ENCODE assay signal across 14 cellular contexts in the genomic region with DNA sequence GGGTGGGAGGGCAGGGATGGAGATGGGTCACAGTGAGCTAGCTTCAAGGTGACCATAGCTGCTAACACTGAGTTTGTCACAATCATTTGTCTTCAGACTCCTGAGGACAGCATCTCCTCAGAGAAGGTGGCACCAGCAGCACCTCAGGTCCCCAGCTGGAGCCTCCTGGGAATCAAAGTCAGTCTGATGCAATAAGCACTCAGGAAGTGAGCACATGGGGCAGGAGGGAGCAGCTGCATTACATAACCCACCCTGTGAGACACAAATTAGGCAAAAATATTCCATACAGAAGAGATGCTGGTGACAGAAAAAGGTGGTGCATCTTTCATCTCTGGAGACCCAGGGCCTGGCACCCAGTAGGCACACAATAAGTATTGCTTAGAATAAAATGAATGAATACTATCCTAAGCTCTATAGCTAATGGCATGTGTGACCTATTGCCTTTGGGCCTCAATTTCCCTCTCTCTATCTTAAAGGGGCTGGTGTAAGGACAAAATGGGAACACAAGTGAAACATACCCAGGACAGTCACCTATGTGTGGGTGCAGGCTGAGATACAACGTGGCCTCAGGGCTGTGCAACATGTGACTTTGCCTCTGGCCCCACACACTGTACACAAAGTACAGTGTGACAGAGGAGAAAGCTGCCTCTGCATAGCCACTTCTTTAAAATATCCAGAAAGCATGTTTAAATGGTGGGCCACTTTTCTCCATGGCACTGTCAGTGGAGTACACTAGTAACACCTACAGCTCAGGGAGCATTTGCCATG. TPM values are rescaled to one million over a fixed set of nuclear protein-coding genes. Genes with fewer than 3 reads are reported as not detected.
A peak's percentile ranks its signal among the peaks of the same experiment; 100 is the strongest.
DNase-seq lines count a peak whose midpoint lies in the region; ATAC-seq and TF ChIP-seq lines count a peak whose summit lies in the region.
"Had no signal": no experiment of that assay in that cellular context is flagged by ENCODE, and none has a peak within 500 bp of the region (broad histone marks: within the 10 kb centered on the region; RNA-seq: fewer than 3 reads in every experiment).

No MANE protein-coding gene starts in this region.

- H3K9me3 ChIP-seq in A673 (ENCODE audit: low read depth, low read length, poor library complexity, severe bottlenecking) = no peaks in the 10 kb centered on the region
- H3K9me3 ChIP-seq in tibial nerve = no peaks in the 10 kb centered on the region
- H3K9me3 ChIP-seq: prostate gland, SK-N-SH had no signal

- intact Hi-C loops in A673 (cut with micrococcal nuclease; ENCODE audit: unreplicated experiment) = no loop called here

- TF ChIP-seq POLR2A in tibial nerve (IDR thresholded peaks at IDR 0.05) = no peak

- 44 to 68% methylated on average over 1 of the region's 1 CpG for WGBS in tibial nerve, 2 donors

- POLR2A ChIA-PET in A673 (lab: Charles Lee; ENCODE audit: low non-redundant PET) = interaction anchor here (0.6 kb wide), 1 partner anchor 793 kb away, joined by 4 read pairs; no protein-coding TSS in a partner anchor

- H3K4me1 Mint-ChIP-seq in chondrocyte (ENCODE audit: low read depth) = no peaks in the 10 kb centered on the region
- H3K4me1 Mint-ChIP-seq: brain had no signal

- TF ChIP-seq CTCF in A673 (conservative IDR thresholded peaks at IDR 0.05; ENCODE audit: low read depth, low read length) (no peak), choroid plexus epithelial cell (conservative IDR thresholded peaks at IDR 0.05; ENCODE audit: low read depth, low read length) (no peak), chondrocyte (IDR thresholded peaks at IDR 0.05) (no peak), tibial nerve (IDR thresholded peaks at IDR 0.05) (no peak)

- ATAC-seq in GM18907 (IDR thresholded peaks at IDR 0.05; ENCODE audit: unreplicated experiment) = peak; percentile 34

- H3K27ac Mint-ChIP-seq in chondrocyte (ENCODE audit: unreplicated experiment) = no peak overlapping the region
- H3K27ac Mint-ChIP-seq: brain; CD4-positive, alpha-beta T cell had no signal

- BruUV-seq in A673 (replicated peaks; lab: Mats Ljungman, UMichigan) = no TSS peak

- CTCF ChIA-PET in A673 (lab: Charles Lee) = no interaction called here

- H3K36me3 ChIP-seq in A673 (ENCODE audit: insufficient read depth, low read length, poor library complexity, severe bottlenecking) = no peaks in the 10 kb centered on the region
- H3K36me3 ChIP-seq in tibial nerve = no peaks in the 10 kb centered on the region
- H3K36me3 ChIP-seq: prostate gland had no signal

- H3K4me3 Mint-ChIP-seq in chondrocyte (ENCODE audit: unreplicated experiment) = no peak overlapping the region
- H3K4me3 Mint-ChIP-seq: brain; CD4-positive, alpha-beta T cell had no signal

- H3K36me3 Mint-ChIP-seq in chondrocyte (ENCODE audit: low read depth) = no peaks in the 10 kb centered on the region
- H3K36me3 Mint-ChIP-seq: brain had no signal

- H3K27me3 ChIP-seq in A673 (replicated peaks; ENCODE audit: insufficient read depth, low read depth, low read length, poor library complexity) (no peaks in the 10 kb centered on the region), tibial nerve (no peaks in the 10 kb centered on the region)

- H3K4me3 ChIP-seq in A673 (ENCODE audit: low read depth, low read length, poor library complexity, severe bottlenecking) = no peak overlapping the region
- H3K4me3 ChIP-seq in choroid plexus epithelial cell (ENCODE audit: low read depth, low read length) = no peak overlapping the region
- H3K4me3 ChIP-seq in tibial nerve = no peak overlapping the region
- H3K4me3 ChIP-seq: prostate gland had no signal

- TF ChIP-seq EP300 in tibial nerve (IDR thresholded peaks at IDR 0.05) = no peak

- H3K27ac ChIP-seq in A673 (ENCODE audit: low read depth, low read length, poor library complexity, severe bottlenecking) (no peak overlapping the region), tibial nerve (no peak overlapping the region)
- H3K27ac ChIP-seq: prostate gland had no signal

- DNase-seq in A673 (ENCODE audit: low spot score) (peak; percentile 43), NAMALWA (ENCODE audit: low spot score) (peak; percentile 21), choroid plexus epithelial cell (ENCODE audit: low read depth) (peak; percentile 35), RPMI8226 (no peak), chondrocyte (ENCODE audit: low spot score) (no peak), tibial nerve (ENCODE audit: low spot score in 2 of 2) (no peak), Ammon's horn (ENCODE audit: low spot score) (no peak)
- DNase-seq: CD4-positive, alpha-beta T cell; left cardiac atrium; NCI-H1930; SK-N-SH had no signal

- H3K9me3 Mint-ChIP-seq in chondrocyte (ENCODE audit: low read depth) = peaks cover 4% of the 10 kb centered on the region
- H3K9me3 Mint-ChIP-seq: brain; CD4-positive, alpha-beta T cell had no signal

- H3K27me3 Mint-ChIP-seq in chondrocyte (ENCODE audit: low read depth) = no peaks in the 10 kb centered on the region
- H3K27me3 Mint-ChIP-seq: brain; CD4-positive, alpha-beta T cell had no signal

- H3K4me1 ChIP-seq in A673 (ENCODE audit: insufficient read depth, low read length, poor library complexity, severe bottlenecking) (peaks cover 9% of the 10 kb centered on the region), tibial nerve (no peaks in the 10 kb centered on the region)

RNA-seq across cellular contexts. Expression of a gene that starts 37.1 kb away (rescaled TPM):
- 8.8 and 12.3 TPM in 2 replicates for total RNA-seq in A673 (2021)
- 1.8 to 2.4 TPM (median 1.8 TPM) in 3 replicates for total RNA-seq in chondrocyte
- total RNA-seq in tibial nerve = 10 to 100 TPM in 1 of 4 donors, 1 to 10 TPM in 3; 4.4 to 27.0 (median 7.9) TPM

Comparison
In these comparisons a context has a peak if more than half of its experiments do, and no peak if none do; other contexts are left out.
1. DNase-seq: peak in A673 (single experiment), NAMALWA (single experiment) and choroid plexus epithelial cell (single experiment); none in RPMI8226 (single experiment), chondrocyte (single experiment), tibial nerve (0 of 2) and Ammon's horn (single experiment).